ENCODE assay signal across 18 cellular contexts in the genomic region with DNA sequence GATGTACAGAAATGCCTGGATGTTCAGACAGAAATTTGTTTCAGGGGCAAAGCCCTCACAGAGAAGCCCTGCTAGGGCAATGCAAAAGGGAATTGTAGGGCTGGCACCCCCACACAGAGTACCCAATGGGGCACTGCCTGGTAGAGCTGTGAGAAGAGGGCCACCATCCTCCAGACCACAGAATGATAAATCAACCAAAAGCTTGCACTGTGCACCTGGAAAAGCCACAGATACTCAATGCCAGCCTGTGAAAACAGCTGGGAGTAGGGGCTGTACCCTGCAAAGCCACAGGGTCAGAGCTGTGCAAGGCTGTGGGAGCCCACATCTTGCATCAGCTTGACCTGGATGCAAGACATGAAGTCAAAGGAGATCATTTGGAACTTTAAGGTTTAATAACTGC.
"Had no signal": no experiment of that assay in that cellular context is flagged by ENCODE, and none has a peak within 500 bp of the region (broad histone marks: within the 10 kb centered on the region; RNA-seq: fewer than 3 reads in every experiment).

No MANE protein-coding gene starts in this region.

- DNase-seq: Karpas-422, KBM-7, NCI-H1092, NCI-H1105 treated with DMSO at 0.1 percent for 48 hours, NCI-H1417 treated with DMSO at 0.1 percent for 48 hours, NCI-H146, NCI-H1694 treated with DMSO at 0.1 percent for 48 hours, NCI-H1930, NCI-H2081, NCI-H2107, NCI-H2227 treated with DMSO at 0.1 percent for 48 hours, NCI-H526 treated with DMSO at 0.1 percent for 48 hours, NCI-H748 treated with DMSO at 0.1 percent for 48 hours, Right ventricle myocardium superior, RPMI8226, SIG-M5 had no signal

- H3K4me3 ChIP-seq: SJSA1, SK-N-MC had no signal

- H3K27me3 ChIP-seq: SJSA1 had no signal

- H3K36me3 ChIP-seq: SJSA1 had no signal

- H3K27ac ChIP-seq: SJSA1, SK-N-MC had no signal
